In the genomic region with DNA sequence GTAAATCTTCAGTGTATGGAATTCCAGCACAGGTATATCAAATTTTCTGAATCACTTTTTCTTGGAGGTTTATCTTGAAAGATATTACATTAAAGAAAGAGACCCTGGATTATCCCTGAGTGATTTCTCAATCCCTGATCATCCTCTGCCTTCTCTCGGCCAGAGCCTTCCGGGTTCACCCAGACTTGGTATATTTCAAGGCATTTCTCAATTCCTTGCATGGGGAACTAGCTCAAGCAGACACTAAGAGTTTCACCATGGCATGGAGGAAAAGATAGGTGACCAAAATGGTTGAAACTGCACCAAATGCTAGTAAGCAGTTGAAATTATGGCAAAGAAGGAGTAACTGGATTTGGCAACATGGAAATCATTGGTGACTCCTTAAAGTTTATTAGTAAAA, we compare ENCODE assay signal across 22 cellular contexts. TPM values are rescaled to one million over a fixed set of nuclear protein-coding genes. Genes with fewer than 3 reads are reported as not detected.
DNase-seq lines count a peak whose midpoint lies in the region; ATAC-seq and TF ChIP-seq lines count a peak whose summit lies in the region.
"Had no signal": no experiment of that assay in that cellular context is flagged by ENCODE, and none has a peak within 500 bp of the region (broad histone marks: within the 10 kb centered on the region; RNA-seq: fewer than 3 reads in every experiment).

No MANE protein-coding gene starts in this region.

- H3K27ac ChIP-seq in HL-60 (replicated peaks) (peak overlapping the region; percentile 30), neutrophil (peak overlapping the region; percentile 63)
- H3K27ac ChIP-seq: 22Rv1, A549 had no signal

- ATAC-seq in T-helper 17 cell, result no peak
- no peak for ATAC-seq in GM21825 (IDR thresholded peaks at IDR 0.05; ENCODE audit: unreplicated experiment)
- no peak for ATAC-seq in GM21447 (IDR thresholded peaks at IDR 0.05; ENCODE audit: unreplicated experiment)
- ATAC-seq: A549, GM12878, GM23338 had no signal

- DNase-seq in SIG-M5 treated with dmso at 0.1 percent for 504 hours (lab: John Stamatoyannopoulos, UW; ENCODE audit: unreplicated experiment), result peak; percentile 15
- DNase-seq in SIG-M5 (lab: John Stamatoyannopoulos, UW), result no peak
- DNase-seq in HL-60 (ENCODE audit: low read depth in 1 of 2, low spot score in 1 of 2), result peak; percentile 49 to 64
- DNase-seq in T-helper 17 cell, result no peak
- DNase-seq in iPS-NIHi11 (ENCODE audit: low spot score), result no peak
- DNase-seq: AML-193; CD4-positive, CD25-positive, alpha-beta regulatory T cell; CD8-positive, alpha-beta memory T cell; COR-L47; DMS 273 treated with DMSO at 0.1 percent for 48 hours; DMS53; DND-41; EL; HCEC 1CT; IMR-90 had no signal

- H3K4me1 ChIP-seq in neutrophil (ENCODE audit: control insufficient read depth in 1 of 2, insufficient read depth in 1 of 2, low read depth in 1 of 2, low read length in 1 of 2), result peaks cover 6 to 16% of the 10 kb centered on the region in 2 experiments

- H3K4me1 Mint-ChIP-seq in T-helper 17 cell, result peaks cover 33% of the 10 kb centered on the region

- H3K27ac Mint-ChIP-seq in T-helper 17 cell, result peak overlapping the region; percentile 14
- H3K27ac Mint-ChIP-seq: GM23338 had no signal

- no peaks in the 10 kb centered on the region for H3K9me3 ChIP-seq in T-helper 17 cell (ENCODE audit: control insufficient read depth, low read length, poor library complexity, severe bottlenecking)
- H3K9me3 ChIP-seq in neutrophil, result no peaks in the 10 kb centered on the region
- H3K9me3 ChIP-seq: A549 had no signal

- H3K36me3 Mint-ChIP-seq in T-helper 17 cell (ENCODE audit: low read depth), result peaks cover 4% of the 10 kb centered on the region

- TF ChIP-seq CTCF in HL-60 (IDR thresholded peaks at IDR 0.05; ENCODE audit: insufficient read depth, low read length), result no peak
- TF ChIP-seq CTCF in neutrophil (IDR thresholded peaks at IDR 0.05), result no peak

- peaks cover 19% of the 10 kb centered on the region for H3K36me3 ChIP-seq in neutrophil

- H3K27me3 ChIP-seq in HL-60 (ENCODE audit: insufficient read depth, poor library complexity, severe bottlenecking), result no peaks in the 10 kb centered on the region
- H3K27me3 ChIP-seq in neutrophil, result no peaks in the 10 kb centered on the region

- no peaks in the 10 kb centered on the region for H3K27me3 Mint-ChIP-seq in T-helper 17 cell
- H3K27me3 Mint-ChIP-seq: CD4-positive, CD25-positive, alpha-beta regulatory T cell; CD8-positive, alpha-beta memory T cell had no signal

- H3K4me3 Mint-ChIP-seq in T-helper 17 cell, result no peak overlapping the region
- H3K4me3 Mint-ChIP-seq: CD4-positive, CD25-positive, alpha-beta regulatory T cell; GM23338 had no signal

- no peak overlapping the region for H3K4me3 ChIP-seq in HL-60 (replicated peaks; ENCODE audit: insufficient read depth, low read length)
- no peak overlapping the region for H3K4me3 ChIP-seq in neutrophil (ENCODE audit: low read depth in 1 of 2, low read length in 1 of 2)
- H3K4me3 ChIP-seq: A549, GM12878, GM23338 had no signal

RNA-seq across cellular contexts. Expression of a gene that starts 5.7 kb away (rescaled TPM):
- 10 to 100 TPM; 19.7 to 21.6 TPM for total RNA-seq in T-helper 17 cell

RNA-seq across cellular contexts. Expression of a gene that starts 45.3 kb away (rescaled TPM):
- 10 to 100 TPM; 13.0 to 13.4 TPM for total RNA-seq in T-helper 17 cell

Comparison
In these comparisons a context has a peak if more than half of its experiments do, and no peak if none do; other contexts are left out.
1. DNase-seq: peak in SIG-M5 treated with dmso at 0.1 percent for 504 hours (single experiment) and HL-60 (2 of 2); none in SIG-M5 (single experiment), T-helper 17 cell (0 of 3) and iPS-NIHi11 (single experiment).